ENCODE assay signal across 1 cellular context in the genomic region with DNA sequence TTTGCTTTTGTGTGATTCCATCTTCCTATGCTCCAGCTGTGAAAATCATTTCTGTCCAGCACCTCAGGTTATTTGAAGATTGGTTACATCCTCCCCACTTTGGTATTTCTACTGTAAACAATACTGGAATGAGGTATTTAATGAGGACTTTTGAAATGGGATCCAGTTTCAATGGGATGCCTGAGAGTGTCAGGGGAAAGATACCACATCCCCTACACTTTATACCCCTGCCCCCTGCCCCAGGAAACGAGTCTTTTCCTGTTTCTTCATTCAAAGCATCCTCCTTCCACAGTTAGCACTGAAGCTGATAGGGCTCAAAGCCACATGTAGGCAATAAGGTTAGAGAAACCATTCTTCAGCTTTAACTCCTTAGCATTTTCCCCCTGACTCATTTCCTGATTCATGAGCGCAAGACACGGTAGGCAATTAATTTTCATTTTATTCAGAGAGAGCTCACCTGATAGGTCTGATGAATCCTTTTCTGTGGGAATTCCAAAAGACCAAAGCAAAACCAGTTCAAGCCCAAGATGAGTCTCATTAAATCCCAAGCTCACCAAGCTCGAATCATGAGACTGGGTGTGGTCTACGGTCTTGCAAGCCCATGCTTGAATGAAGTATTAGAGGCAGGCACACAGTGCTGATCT.
TF ChIP-seq lines count a peak whose summit lies in the region.

No MANE protein-coding gene starts in this region.

TF ChIP-seq in WTC11, 78 proteins besides CTCF, POLR2A, EP300 and RAD21 (continued from another document):
- TF ChIP-seq, protein P1, sequence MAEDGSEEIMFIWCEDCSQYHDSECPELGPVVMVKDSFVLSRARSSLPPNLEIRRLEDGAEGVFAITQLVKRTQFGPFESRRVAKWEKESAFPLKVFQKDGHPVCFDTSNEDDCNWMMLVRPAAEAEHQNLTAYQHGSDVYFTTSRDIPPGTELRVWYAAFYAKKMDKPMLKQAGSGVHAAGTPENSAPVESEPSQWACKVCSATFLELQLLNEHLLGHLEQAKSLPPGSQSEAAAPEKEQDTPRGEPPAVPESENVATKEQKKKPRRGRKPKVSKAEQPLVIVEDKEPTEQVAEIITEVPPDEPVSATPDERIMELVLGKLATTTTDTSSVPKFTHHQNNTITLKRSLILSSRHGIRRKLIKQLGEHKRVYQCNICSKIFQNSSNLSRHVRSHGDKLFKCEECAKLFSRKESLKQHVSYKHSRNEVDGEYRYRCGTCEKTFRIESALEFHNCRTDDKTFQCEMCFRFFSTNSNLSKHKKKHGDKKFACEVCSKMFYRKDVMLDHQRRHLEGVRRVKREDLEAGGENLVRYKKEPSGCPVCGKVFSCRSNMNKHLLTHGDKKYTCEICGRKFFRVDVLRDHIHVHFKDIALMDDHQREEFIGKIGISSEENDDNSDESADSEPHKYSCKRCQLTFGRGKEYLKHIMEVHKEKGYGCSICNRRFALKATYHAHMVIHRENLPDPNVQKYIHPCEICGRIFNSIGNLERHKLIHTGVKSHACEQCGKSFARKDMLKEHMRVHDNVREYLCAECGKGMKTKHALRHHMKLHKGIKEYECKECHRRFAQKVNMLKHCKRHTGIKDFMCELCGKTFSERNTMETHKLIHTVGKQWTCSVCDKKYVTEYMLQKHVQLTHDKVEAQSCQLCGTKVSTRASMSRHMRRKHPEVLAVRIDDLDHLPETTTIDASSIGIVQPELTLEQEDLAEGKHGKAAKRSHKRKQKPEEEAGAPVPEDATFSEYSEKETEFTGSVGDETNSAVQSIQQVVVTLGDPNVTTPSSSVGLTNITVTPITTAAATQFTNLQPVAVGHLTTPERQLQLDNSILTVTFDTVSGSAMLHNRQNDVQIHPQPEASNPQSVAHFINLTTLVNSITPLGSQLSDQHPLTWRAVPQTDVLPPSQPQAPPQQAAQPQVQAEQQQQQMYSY (CRISPR knock-in tag; IDR thresholded peaks at IDR 0.05) = no peak
- no peak for TF ChIP-seq ZNF423 (CRISPR knock-in tag; IDR thresholded peaks at IDR 0.05)
- TF ChIP-seq, protein P2, sequence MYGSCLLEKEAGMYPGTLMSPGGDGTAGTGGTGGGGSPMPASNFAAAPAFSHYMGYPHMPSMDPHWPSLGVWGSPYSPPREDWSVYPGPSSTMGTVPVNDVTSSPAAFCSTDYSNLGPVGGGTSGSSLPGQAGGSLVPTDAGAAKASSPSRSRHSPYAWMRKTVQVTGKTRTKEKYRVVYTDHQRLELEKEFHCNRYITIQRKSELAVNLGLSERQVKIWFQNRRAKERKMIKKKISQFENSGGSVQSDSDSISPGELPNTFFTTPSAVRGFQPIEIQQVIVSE (CRISPR knock-in tag; IDR thresholded peaks at IDR 0.05; ENCODE audit: borderline replicate concordance) = no peak
- TF ChIP-seq NFATC4 (CRISPR knock-in tag; IDR thresholded peaks at IDR 0.05) = no peak
